Comparison of ENCODE assay signal across 8 cellular contexts in the genomic region with DNA sequence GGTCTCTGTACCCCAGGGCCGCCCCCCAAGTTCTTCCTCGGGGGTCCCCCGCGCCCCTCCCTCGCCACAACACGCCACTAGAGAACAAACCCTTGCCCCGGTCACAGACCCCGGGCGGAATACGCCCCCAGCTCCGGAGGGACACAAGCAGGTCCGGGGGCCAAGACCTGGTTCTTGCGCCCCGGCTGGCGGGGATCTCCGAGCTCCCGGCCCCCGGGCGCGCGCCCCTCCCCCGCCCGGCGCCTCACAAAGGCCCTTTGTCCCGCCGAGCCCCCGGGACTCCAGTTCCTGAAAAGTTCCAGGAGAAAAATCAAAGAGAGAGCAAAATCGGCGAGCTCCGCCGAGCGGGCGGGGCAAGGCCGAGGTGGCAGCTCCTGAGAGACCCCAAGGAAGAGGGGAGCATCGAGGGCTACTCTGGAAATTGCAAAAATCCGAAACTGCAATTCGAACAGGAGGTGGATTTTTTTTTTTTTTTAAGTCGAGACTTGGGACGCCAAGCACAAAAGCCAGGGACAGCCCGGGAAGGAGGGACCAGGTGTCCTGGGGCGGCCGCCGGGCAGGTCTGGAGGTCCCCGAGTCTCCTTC. TPM values are rescaled to one million over a fixed set of nuclear protein-coding genes. Genes with fewer than 3 reads are reported as not detected.
DNase-seq lines count a peak whose midpoint lies in the region; ATAC-seq and TF ChIP-seq lines count a peak whose summit lies in the region.

No MANE protein-coding gene starts in this region.

- no peak for DNase-seq in HFFc6
- DNase-seq in amygdala (lab: John Stamatoyannopoulos, UW): peak in 36 of 56 donors; percentile 16 to 72 (median 46)
- DNase-seq in iPS-NIHi11 (ENCODE audit: low spot score): peak; percentile 22
- DNase-seq in smooth muscle cell (lab: John Stamatoyannopoulos, UW; ENCODE audit: unreplicated experiment): no peak
- no peak for DNase-seq in activated CD4-positive, alpha-beta memory T cell treated with anti-CD3 and anti-CD28 coated beads, Interleukin-2, amount 10 ng/mL, durations not matched to agents 7 days and 5 days
- no peak for DNase-seq in AML-193 (lab: John Stamatoyannopoulos, UW)
- DNase-seq in activated gamma-delta T cell treated with Interleukin-2 at 50 U/mL for 16 hours: no peak

- H3F3A ChIP-seq in smooth muscle cell (ENCODE audit: low read depth): peaks cover 7% of the 10 kb centered on the region

- 1% methylated on average over 22 of the region's 44 CpGs for WGBS in smooth muscle cell (ENCODE audit: low lambda C conversion rate)

- peak overlapping the region; percentile 92 for H3K9ac ChIP-seq in smooth muscle cell (ENCODE audit: low read depth)

- H3K27me3 Mint-ChIP-seq in HFFc6 (ENCODE audit: insufficient read depth): peaks cover 11% of the 10 kb centered on the region
- H3K27me3 Mint-ChIP-seq in activated CD4-positive, alpha-beta memory T cell treated with anti-CD3 and anti-CD28 coated beads, Interleukin-2, amount 10 ng/mL, durations not matched to agents 7 days and 5 days: peaks cover 66% of the 10 kb centered on the region

- peak overlapping the region; percentile 98 for H3K4me3 ChIP-seq in smooth muscle cell

- peak overlapping the region; percentile 100 for H3K4me2 ChIP-seq in smooth muscle cell

- CTCF ChIA-PET in activated CD4-positive, alpha-beta memory T cell treated with anti-CD3 and anti-CD28 coated beads, Interleukin-2, amount 10 ng/mL, durations not matched to agents 7 days and 5 days (lab: Charles Lee): interaction anchor here (0.6 kb wide), 1 partner anchor 23 kb away, joined by 4 read pairs; no protein-coding TSS in a partner anchor

- H3K4me3 Mint-ChIP-seq in HFFc6: peak overlapping the region; percentile 92
- no peak overlapping the region for H3K4me3 Mint-ChIP-seq in activated CD4-positive, alpha-beta memory T cell treated with anti-CD3 and anti-CD28 coated beads, Interleukin-2, amount 10 ng/mL, durations not matched to agents 7 days and 5 days

- H3K27me3 ChIP-seq in smooth muscle cell (ENCODE audit: low read depth): no peaks in the 10 kb centered on the region

- no peak overlapping the region for H2AFZ ChIP-seq in smooth muscle cell (ENCODE audit: low read depth)

- H3K27ac ChIP-seq in smooth muscle cell (ENCODE audit: low read depth): peak overlapping the region; percentile 55

- H3K4me1 ChIP-seq in smooth muscle cell (ENCODE audit: low read depth): peaks cover 22% of the 10 kb centered on the region

- H3K79me2 ChIP-seq in smooth muscle cell (ENCODE audit: low read depth): peaks cover 88% of the 10 kb centered on the region

- H3K9me3 Mint-ChIP-seq in HFFc6: no peaks in the 10 kb centered on the region
- no peaks in the 10 kb centered on the region for H3K9me3 Mint-ChIP-seq in activated CD4-positive, alpha-beta memory T cell treated with anti-CD3 and anti-CD28 coated beads, Interleukin-2, amount 10 ng/mL, durations not matched to agents 7 days and 5 days

- no peak for TF ChIP-seq CTCF in HFFc6 (IDR thresholded peaks at IDR 0.05)
- no peak for TF ChIP-seq CTCF in smooth muscle cell (IDR thresholded peaks at IDR 0.05; ENCODE audit: borderline replicate concordance, insufficient read depth, poor library complexity, severe bottlenecking)

- H3K27ac Mint-ChIP-seq in HFFc6: peak overlapping the region; percentile 86
- H3K27ac Mint-ChIP-seq in activated CD4-positive, alpha-beta memory T cell treated with anti-CD3 and anti-CD28 coated beads, Interleukin-2, amount 10 ng/mL, durations not matched to agents 7 days and 5 days: no peak overlapping the region

- no peak for ATAC-seq in HG02884 (IDR thresholded peaks at IDR 0.05; ENCODE audit: unreplicated experiment)

- H4K20me1 ChIP-seq in smooth muscle cell (ENCODE audit: low read depth): peaks cover 63% of the 10 kb centered on the region

- POLR2A ChIA-PET in activated CD4-positive, alpha-beta memory T cell treated with anti-CD3 and anti-CD28 coated beads, Interleukin-2, amount 10 ng/mL, durations not matched to agents 7 days and 5 days (lab: Charles Lee): no interaction called here

- no peaks in the 10 kb centered on the region for H3K36me3 ChIP-seq in smooth muscle cell (ENCODE audit: low read depth)

- peaks cover 4% of the 10 kb centered on the region for H3K36me3 Mint-ChIP-seq in HFFc6 (ENCODE audit: low read depth)
- peaks cover 7% of the 10 kb centered on the region for H3K36me3 Mint-ChIP-seq in activated CD4-positive, alpha-beta memory T cell treated with anti-CD3 and anti-CD28 coated beads, Interleukin-2, amount 10 ng/mL, durations not matched to agents 7 days and 5 days (ENCODE audit: low read depth)

- H3K9me3 ChIP-seq in smooth muscle cell (replicated peaks; ENCODE audit: low read depth): no peaks in the 10 kb centered on the region

- peaks cover 29% of the 10 kb centered on the region for H3K4me1 Mint-ChIP-seq in HFFc6 (ENCODE audit: low read depth)
- H3K4me1 Mint-ChIP-seq in activated CD4-positive, alpha-beta memory T cell treated with anti-CD3 and anti-CD28 coated beads, Interleukin-2, amount 10 ng/mL, durations not matched to agents 7 days and 5 days: peaks cover 30% of the 10 kb centered on the region

RNA-seq across cellular contexts. Expression of a gene that starts 4.0 kb away (rescaled TPM):
- total RNA-seq in HFFc6 (2021; fragmentation: NEBNext Ultra II Directional; extraction: Animal tissue kit (Norgen Biotek cat#: 25700)): 10 to 100 TPM; 70.6 to 87.1 (median 79.9) TPM
- total RNA-seq in smooth muscle cell: 16.9 and 40.3 TPM in 2 replicates
- 6.4 and 11.7 TPM in 2 replicates for polyA plus RNA-seq in smooth muscle cell
- total RNA-seq in activated CD4-positive, alpha-beta memory T cell treated with anti-CD3 and anti-CD28 coated beads, Interleukin-2, amount 10 ng/mL, durations not matched to agents 7 days and 5 days: 10 to 100 TPM; 56.5 to 57.6 TPM

Comparison
In these comparisons a context has a peak if more than half of its experiments do, and no peak if none do; other contexts are left out.
1. DNase-seq: peak in amygdala (36 of 56) and iPS-NIHi11 (single experiment); none in HFFc6 (single experiment), smooth muscle cell (single experiment), activated CD4-positive, alpha-beta memory T cell treated with anti-CD3 and anti-CD28 coated beads, Interleukin-2, amount 10 ng/mL, durations not matched to agents 7 days and 5 days (single experiment), AML-193 (0 of 2) and activated gamma-delta T cell treated with Interleukin-2 at 50 U/mL for 16 hours (single experiment).